In the genomic region with DNA sequence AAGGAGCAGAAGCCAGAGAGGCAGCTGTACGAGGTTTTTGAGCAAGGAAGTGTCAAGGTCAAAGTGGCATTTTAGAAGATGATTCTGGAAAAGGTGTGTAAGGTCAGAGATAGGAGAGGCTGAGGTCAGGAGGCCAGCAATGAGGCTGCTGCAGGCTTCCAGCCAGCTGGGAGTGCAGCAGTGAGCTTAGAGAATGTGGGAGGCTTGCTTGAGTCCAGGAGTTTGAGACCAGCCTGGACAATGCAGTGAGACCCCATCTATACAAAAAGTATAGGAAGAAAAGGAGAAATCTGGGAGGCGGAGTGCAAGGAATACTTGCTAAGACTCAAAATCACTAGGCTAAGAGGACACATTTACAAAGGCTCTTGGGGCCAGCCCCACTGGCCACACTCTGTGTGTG, we compare ENCODE assay signal across 24 cellular contexts.
DNase-seq lines count a peak whose midpoint lies in the region; ATAC-seq, FAIRE-seq and TF ChIP-seq lines count a peak whose summit lies in the region.
"Had no signal": no experiment of that assay in that cellular context is flagged by ENCODE, and none has a peak within 500 bp of the region (broad histone marks: within the 10 kb centered on the region; RNA-seq: fewer than 3 reads in every experiment).

No MANE protein-coding gene starts in this region.

- no peak for TF ChIP-seq EP300 in H1 (IDR thresholded peaks at IDR 0.05; ENCODE audit: borderline replicate concordance in 1 of 2, low read depth in 2 of 2, low read length in 2 of 2)

- no peak overlapping the region for H2BK20ac ChIP-seq in H1 (ENCODE audit: low read length)

- no peak for TF ChIP-seq RAD21 in H1 (IDR thresholded peaks at IDR 0.05 in 1 of 2, conservative IDR thresholded peaks at IDR 0.05 in 1 of 2; ENCODE audit: low read depth in 2 of 2, low read length in 2 of 2)

- H2AFZ ChIP-seq in GM23338, result no peak overlapping the region
- no peak overlapping the region for H2AFZ ChIP-seq in H1 (ENCODE audit: low read length)

- intact Hi-C loops in thyroid gland (cut with DNase I), result no loop called here

- H4K5ac ChIP-seq in H1 (ENCODE audit: insufficient read length, low read depth, low read length), result no peak overlapping the region

- H3K27ac ChIP-seq in GM23338 (ENCODE audit: low read depth) (0 out of 2 replicates have a peak overlapping the region, but pooled peaks have one; percentile 55), RWPE1 (peak overlapping the region; percentile 64; the same call in 1 of the 2 replicates), H1 (ENCODE audit: low read depth, low read length) (no peak overlapping the region), thyroid gland (peak overlapping the region in 2 of 3 donors; percentile 43 to 69), small intestine (ENCODE audit: low read depth in 1 of 2, low read length in 1 of 2) (no peak overlapping the region)
- H3K27ac ChIP-seq: 22Rv1, BLaER1 had no signal

- 0 out of 2 replicates have a peak overlapping the region, but pooled peaks have one; percentile 17 for H2BK12ac ChIP-seq in H1 (ENCODE audit: low read depth, low read length)

- H3K27me3 Mint-ChIP-seq in GM23338 (ENCODE audit: insufficient read depth, low read depth, poor library complexity), result peaks cover 14% of the 10 kb centered on the region
- peaks cover 6% of the 10 kb centered on the region for H3K27me3 Mint-ChIP-seq in activated naive CD8-positive, alpha-beta T cell treated with anti-CD3 and anti-CD28 coated beads, Interleukin-2, amount 50 U/mL, for 24 hours

- H3K9ac ChIP-seq in H1 (replicated peaks in 1 of 4; ENCODE audit: extremely low read depth in 1 of 4, low read depth in 3 of 4, low read length in 3 of 4), result no peak overlapping the region
- H3K9ac ChIP-seq: BLaER1 had no signal

- H4K8ac ChIP-seq in H1 (ENCODE audit: extremely low read depth, insufficient read depth, low read length), result no peak overlapping the region

- no peak for DNase-seq in GM23338 (ENCODE audit: low spot score)
- DNase-seq in RWPE1 (ENCODE audit: low spot score), result no peak
- no peak for DNase-seq in H1 (ENCODE audit: low read depth in 1 of 2, low spot score in 2 of 2)
- DNase-seq in thyroid gland, result no peak
- DNase-seq in small intestine, result no peak
- no peak for DNase-seq in activated naive CD8-positive, alpha-beta T cell treated with anti-CD3 and anti-CD28 coated beads, Interleukin-2, amount 50 U/mL, for 24 hours
- DNase-seq: ACHN; BE2C; CD4-positive, alpha-beta memory T cell; CD4-positive, CD25-positive, alpha-beta regulatory T cell; CD8-positive, alpha-beta memory T cell; DMS 273 treated with DMSO at 0.1 percent for 48 hours; DMS153; DMS53; DMS79; DND-41; GDM1 had no signal

- POLR2A ChIA-PET in RWPE1 (lab: Yijun Ruan, JAX; ENCODE audit: low non-redundant PET) (no interaction called here), H1 (lab: Charles Lee; ENCODE audit: partially characterized antibody) (interaction anchor here (0.7 to 1.5 kb wide), 3 partner anchors 9 to 50 kb away, joined by 3 to 6 read pairs (median 4); no protein-coding TSS in a partner anchor)

- H3K23me2 ChIP-seq in H1 (ENCODE audit: low read depth, low read length), result no peaks in the 10 kb centered on the region

- H3K4me1 Mint-ChIP-seq in GM23338, result peaks cover 56% of the 10 kb centered on the region
- H3K4me1 Mint-ChIP-seq in activated naive CD8-positive, alpha-beta T cell treated with anti-CD3 and anti-CD28 coated beads, Interleukin-2, amount 50 U/mL, for 24 hours, result peaks cover 12% of the 10 kb centered on the region
- H3K4me1 Mint-ChIP-seq: CD14-positive monocyte; CD4-positive, alpha-beta memory T cell had no signal

- no peak for TF ChIP-seq POLR2A in H1 (IDR thresholded peaks at IDR 0.05; ENCODE audit: control extremely low read depth in 1 of 2, low read depth in 2 of 2, low read length in 2 of 2)
- TF ChIP-seq POLR2A in thyroid gland (IDR thresholded peaks at IDR 0.05), result no peak

- H3K27me3 ChIP-seq in GM23338 (ENCODE audit: insufficient read depth) (no peaks in the 10 kb centered on the region), H1 (replicated peaks in 1 of 4; ENCODE audit: control insufficient read depth in 3 of 4, extremely low read depth in 1 of 4, insufficient read depth in 3 of 4, low read length in 3 of 4) (peaks cover 0 to 2% (median 0%) of the 10 kb centered on the region in 4 experiments; a peak in 1 of 7 replicates), thyroid gland (no peaks in the 10 kb centered on the region), small intestine (ENCODE audit: control insufficient read depth in 2 of 2, insufficient read depth in 2 of 2, low read length in 2 of 2) (no peaks in the 10 kb centered on the region)
- H3K27me3 ChIP-seq: BE2C, BLaER1 had no signal

- H3K4me3 ChIP-seq in GM23338 (no peak overlapping the region), H1 (ENCODE audit: extremely low read depth in 1 of 4, insufficient read depth in 2 of 4, low read depth in 3 of 4, low read length in 4 of 4) (no peak overlapping the region), thyroid gland (replicated peaks in 1 of 3) (no peak overlapping the region), small intestine (ENCODE audit: low read depth in 1 of 2, low read length in 2 of 2) (no peak overlapping the region)
- H3K4me3 ChIP-seq: BLaER1, GM12878 had no signal

- H3K79me2 ChIP-seq in GM23338 (replicated peaks; ENCODE audit: insufficient read depth), result no peaks in the 10 kb centered on the region
- no peaks in the 10 kb centered on the region for H3K79me2 ChIP-seq in H1 (ENCODE audit: control insufficient read depth in 1 of 2, insufficient read depth in 2 of 2, low read length in 2 of 2)

- no peak overlapping the region for H2BK120ac ChIP-seq in H1 (replicated peaks; ENCODE audit: low read depth, low read length)

- no peaks in the 10 kb centered on the region; the same call in 2 of the 3 replicates for H3K36me3 Mint-ChIP-seq in GM23338 (ENCODE audit: low read depth)
- no peaks in the 10 kb centered on the region for H3K36me3 Mint-ChIP-seq in activated naive CD8-positive, alpha-beta T cell treated with anti-CD3 and anti-CD28 coated beads, Interleukin-2, amount 50 U/mL, for 24 hours (ENCODE audit: low read depth)
- H3K36me3 Mint-ChIP-seq: CD14-positive monocyte; CD4-positive, alpha-beta memory T cell; CD4-positive, CD25-positive, alpha-beta regulatory T cell; CD8-positive, alpha-beta memory T cell had no signal

- H3F3A ChIP-seq in GM23338 (replicated peaks; ENCODE audit: low read depth), result no peaks in the 10 kb centered on the region

- no peaks in the 10 kb centered on the region; the same call in 2 of the 3 replicates for H3K9me3 Mint-ChIP-seq in GM23338
- no peaks in the 10 kb centered on the region for H3K9me3 Mint-ChIP-seq in activated naive CD8-positive, alpha-beta T cell treated with anti-CD3 and anti-CD28 coated beads, Interleukin-2, amount 50 U/mL, for 24 hours
- H3K9me3 Mint-ChIP-seq: CD14-positive monocyte; CD4-positive, alpha-beta memory T cell; CD8-positive, alpha-beta memory T cell had no signal

- H3K4ac ChIP-seq in H1 (replicated peaks; ENCODE audit: insufficient read length, low read depth, low read length), result no peak overlapping the region

- no peak for FAIRE-seq in H1 (lab: Jason Lieb, UNC)
- no peak for FAIRE-seq in small intestine (lab: Jason Lieb, UNC)
- FAIRE-seq: A204.1, GM12878, GM18507 had no signal

- H3K4me2 ChIP-seq in GM23338 (no peak overlapping the region), H1 (ENCODE audit: insufficient read depth in 1 of 2, low read depth in 2 of 2, low read length in 2 of 2) (no peak overlapping the region)
- H3K4me2 ChIP-seq: BLaER1 had no signal

- H3K18ac ChIP-seq in H1 (ENCODE audit: extremely low read depth, low read length), result no peak overlapping the region

- H3K56ac ChIP-seq in H1 (replicated peaks; ENCODE audit: insufficient read length, low read depth, low read length), result no peak overlapping the region

- no peaks in the 10 kb centered on the region for H3K9me2 ChIP-seq in GM23338 (ENCODE audit: insufficient read depth)

- no peak overlapping the region for H3K27ac Mint-ChIP-seq in GM23338
- no peak overlapping the region for H3K27ac Mint-ChIP-seq in activated naive CD8-positive, alpha-beta T cell treated with anti-CD3 and anti-CD28 coated beads, Interleukin-2, amount 50 U/mL, for 24 hours
- H3K27ac Mint-ChIP-seq: CD14-positive monocyte; CD4-positive, CD25-positive, alpha-beta regulatory T cell had no signal

- no peaks in the 10 kb centered on the region for H3K79me1 ChIP-seq in H1 (ENCODE audit: low read depth, low read length)

- H3K4me3 Mint-ChIP-seq in GM23338, result no peak overlapping the region; the same call in 2 of the 3 replicates
- no peak overlapping the region for H3K4me3 Mint-ChIP-seq in activated naive CD8-positive, alpha-beta T cell treated with anti-CD3 and anti-CD28 coated beads, Interleukin-2, amount 50 U/mL, for 24 hours
- H3K4me3 Mint-ChIP-seq: CD14-positive monocyte; CD4-positive, alpha-beta memory T cell; CD4-positive, CD25-positive, alpha-beta regulatory T cell; CD8-positive, alpha-beta memory T cell had no signal

- no peak overlapping the region for H3K14ac ChIP-seq in H1 (ENCODE audit: insufficient read length)

- TF ChIP-seq CTCF in GM23338 (conservative IDR thresholded peaks at IDR 0.05; ENCODE audit: low read depth in 2 of 2) (no peak), RWPE1 (conservative IDR thresholded peaks at IDR 0.05; ENCODE audit: low read depth) (no peak), H1 (IDR thresholded peaks at IDR 0.05; ENCODE audit: control extremely low read depth in 1 of 3, insufficient read depth in 1 of 3, low read depth in 1 of 3, low read length in 3 of 3) (no peak), thyroid gland (IDR thresholded peaks at IDR 0.05) (no peak)

- H3K23ac ChIP-seq in H1 (ENCODE audit: insufficient read length), result no peak overlapping the region

- no peak overlapping the region for H2BK5ac ChIP-seq in H1 (ENCODE audit: low read depth, low read length)

- no peak overlapping the region for H2BK15ac ChIP-seq in H1 (ENCODE audit: low read length)

- H4K20me1 ChIP-seq in GM23338 (replicated peaks; ENCODE audit: insufficient read depth) (no peaks in the 10 kb centered on the region; the same call in 1 of the 2 replicates), H1 (replicated peaks in 1 of 2; ENCODE audit: control insufficient read depth in 1 of 2, insufficient read depth in 2 of 2, low read length in 2 of 2) (no peaks in the 10 kb centered on the region)
- H4K20me1 ChIP-seq: BLaER1 had no signal

- 86% methylated on average over 2 of the region's 2 CpGs; no CpG with 5 or more reads in 1 of the 2 experiments for WGBS in H1 (ENCODE audit: extremely low coverage in 1 of 2, insufficient coverage in 1 of 2, insufficient read length in 1 of 2, insufficient replicate concordance in 2 of 2, low coverage in 1 of 2, low lambda C conversion rate in 2 of 2, missing lambda C conversion rate in 1 of 2), 2 experiments
- 92 to 96% methylated on average over 2 of the region's 2 CpGs for WGBS in thyroid gland, 2 donors
- WGBS in small intestine, 3 donors, result 72 to 79% (median 78%) methylated on average over 2 of the region's 2 CpGs

- H3K36me3 ChIP-seq in GM23338 (ENCODE audit: insufficient read depth) (no peaks in the 10 kb centered on the region), H1 (ENCODE audit: control insufficient read depth in 2 of 4, insufficient read depth in 4 of 4, low read length in 3 of 4) (no peaks in the 10 kb centered on the region), thyroid gland (no peaks in the 10 kb centered on the region), small intestine (ENCODE audit: control insufficient read depth in 2 of 2, insufficient read depth in 2 of 2, low read length in 2 of 2) (no peaks in the 10 kb centered on the region)
- H3K36me3 ChIP-seq: BE2C, BLaER1 had no signal

- peak overlapping the region; percentile 3 for H4K91ac ChIP-seq in H1 (replicated peaks; ENCODE audit: insufficient read length, low read length)

- H3K9me3 ChIP-seq in H1 (ENCODE audit: insufficient read depth in 2 of 2, low read depth in 1 of 2, low read length in 1 of 2) (no peaks in the 10 kb centered on the region), thyroid gland (no peaks in the 10 kb centered on the region), small intestine (ENCODE audit: control insufficient read depth, low read depth) (no peaks in the 10 kb centered on the region)
- H3K9me3 ChIP-seq: BE2C, BLaER1 had no signal

- peaks cover 36% of the 10 kb centered on the region for H3K4me1 ChIP-seq in GM23338 (ENCODE audit: insufficient read depth)
- peaks cover 0 to 14% (median 8%) of the 10 kb centered on the region in 4 experiments; a peak in 5 of 7 replicates for H3K4me1 ChIP-seq in H1 (replicated peaks in 1 of 4; ENCODE audit: control insufficient read depth in 3 of 4, insufficient read depth in 4 of 4, low read length in 3 of 4)
- peaks cover 24 to 33% of the 10 kb centered on the region in 2 donors for H3K4me1 ChIP-seq in thyroid gland
- H3K4me1 ChIP-seq in small intestine (ENCODE audit: control insufficient read depth in 2 of 2, insufficient read depth in 1 of 2, low read depth in 1 of 2, low read length in 1 of 2), result peaks cover 2% of the 10 kb centered on the region in 2 donors
- H3K4me1 ChIP-seq: BE2C had no signal

- ATAC-seq in GM23338 (no peak), HG03135 (IDR thresholded peaks at IDR 0.05; ENCODE audit: unreplicated experiment) (no peak)
- no peak for ATAC-seq in activated naive CD8-positive, alpha-beta T cell treated with anti-CD3 and anti-CD28 coated beads, Interleukin-2, amount 50 U/mL, for 24 hours
- ATAC-seq: GM12878 had no signal

- CTCF ChIA-PET in RWPE1 (lab: Yijun Ruan, JAX), result interaction anchor here (0.5 to 0.6 kb wide), 2 partner anchors 79 to 748 kb away, joined by 3 read pairs; no protein-coding TSS in a partner anchor
- CTCF ChIA-PET in H1 (lab: Charles Lee; ENCODE audit: partially characterized antibody), result interaction anchor here (0.8 to 1.4 kb wide), 5 partner anchors 9 to 53 kb away, joined by 3 read pairs; no protein-coding TSS in a partner anchor

- H2AK5ac ChIP-seq in H1 (ENCODE audit: low read depth, low read length), result no peak overlapping the region

Comparison
In these comparisons a context has a peak if more than half of its experiments do, and no peak if none do; other contexts are left out.
1. H3K27ac ChIP-seq: peak in GM23338 (single experiment), RWPE1 (single experiment) and thyroid gland (2 of 3); none in H1 (single experiment) and small intestine (0 of 2).